14 cellular contexts compared by ENCODE assay signal in genomic region chr10:21990449-21990848, GRCh38. TPM values are rescaled to one million over a fixed set of nuclear protein-coding genes. Genes with fewer than 3 reads are reported as not detected.
DNase-seq lines count a peak whose midpoint lies in the region; ATAC-seq and TF ChIP-seq lines count a peak whose summit lies in the region.
"Had no signal": no experiment of that assay in that cellular context is flagged by ENCODE, and none has a peak within 500 bp of the region (broad histone marks: within the 10 kb centered on the region; RNA-seq: fewer than 3 reads in every experiment).

No MANE protein-coding gene starts in this region.

- peaks cover 12% of the 10 kb centered on the region for H3K4me1 Mint-ChIP-seq in T-helper 17 cell
- H3K4me1 Mint-ChIP-seq in memory B cell = peaks cover 7% of the 10 kb centered on the region
- peaks cover 20 to 27% of the 10 kb centered on the region in 2 donors for H3K4me1 Mint-ChIP-seq in natural killer cell treated with Interleukin-12 subunit alpha and Interleukin-12 subunit beta and Interleukin-15 and Interleukin-18, amount 100 ng/mL, for 72 hours (ENCODE audit: low read depth in 2 of 2)

- no peaks in the 10 kb centered on the region for H3K9me2 ChIP-seq in Loucy (replicated peaks; ENCODE audit: low read depth, low read length)

- H3K4me2 ChIP-seq in Loucy (ENCODE audit: low read depth, low read length, poor library complexity, severe bottlenecking) = peak overlapping the region; percentile 32
- H3K4me2 ChIP-seq: BLaER1 had no signal

- peak overlapping the region; percentile 29 for H3K27ac Mint-ChIP-seq in T-helper 17 cell
- H3K27ac Mint-ChIP-seq in memory B cell = peak overlapping the region; percentile 9
- no peak overlapping the region for H3K27ac Mint-ChIP-seq in natural killer cell treated with Interleukin-12 subunit alpha and Interleukin-12 subunit beta and Interleukin-15 and Interleukin-18, amount 100 ng/mL, for 72 hours

- no peak for ATAC-seq in T-helper 17 cell
- no peak for ATAC-seq in memory B cell (ENCODE audit: low read depth)
- no peak for ATAC-seq in natural killer cell treated with Interleukin-12 subunit alpha and Interleukin-12 subunit beta and Interleukin-15 and Interleukin-18, amount 100 ng/mL, for 72 hours
- no peak for ATAC-seq in GM21737 (IDR thresholded peaks at IDR 0.05; ENCODE audit: unreplicated experiment)

- peaks cover 30% of the 10 kb centered on the region for H4K20me1 ChIP-seq in Loucy (ENCODE audit: insufficient read depth, low read length, poor library complexity, severe bottlenecking)

- no peaks in the 10 kb centered on the region for H3F3A ChIP-seq in Loucy (ENCODE audit: low read depth)

- H3K9me3 Mint-ChIP-seq in memory B cell = no peaks in the 10 kb centered on the region
- no peaks in the 10 kb centered on the region for H3K9me3 Mint-ChIP-seq in natural killer cell treated with Interleukin-12 subunit alpha and Interleukin-12 subunit beta and Interleukin-15 and Interleukin-18, amount 100 ng/mL, for 72 hours

- TF ChIP-seq CTCF in Loucy (conservative IDR thresholded peaks at IDR 0.05; ENCODE audit: low read length) = no peak

- peak; percentile 46 for DNase-seq in DMS 273 (lab: John Stamatoyannopoulos, UW; ENCODE audit: unreplicated experiment)
- no peak for DNase-seq in DMS 273 treated with DMSO at 0.1 percent for 48 hours (lab: John Stamatoyannopoulos, UW)
- no peak for DNase-seq in T-helper 17 cell
- no peak for DNase-seq in memory B cell (ENCODE audit: low spot score in 2 of 2)
- DNase-seq in natural killer cell treated with Interleukin-12 subunit alpha and Interleukin-12 subunit beta and Interleukin-15 and Interleukin-18, amount 100 ng/mL, for 72 hours (ENCODE audit: low spot score) = no peak
- no peak for DNase-seq in occipital lobe (lab: John Stamatoyannopoulos, UW)
- DNase-seq: AML-193; Caco-2; CD8-positive, alpha-beta memory T cell; DMS79 had no signal

- peaks cover 98% of the 10 kb centered on the region for H3K79me2 ChIP-seq in Loucy (ENCODE audit: insufficient read depth, low read length)

- no peaks in the 10 kb centered on the region for H3K27me3 ChIP-seq in Loucy (ENCODE audit: insufficient read depth, low read length, poor library complexity, severe bottlenecking)
- H3K27me3 ChIP-seq: BLaER1 had no signal

- H3K36me3 ChIP-seq in Loucy (ENCODE audit: insufficient read depth, low read length) = no peaks in the 10 kb centered on the region
- H3K36me3 ChIP-seq: BLaER1, HAP-1 had no signal

- peaks cover under 1% of the 10 kb centered on the region for H3K36me3 Mint-ChIP-seq in T-helper 17 cell (ENCODE audit: low read depth)
- peaks cover 3% of the 10 kb centered on the region for H3K36me3 Mint-ChIP-seq in memory B cell
- H3K36me3 Mint-ChIP-seq in natural killer cell treated with Interleukin-12 subunit alpha and Interleukin-12 subunit beta and Interleukin-15 and Interleukin-18, amount 100 ng/mL, for 72 hours = no peaks in the 10 kb centered on the region

- H3K27me3 Mint-ChIP-seq in T-helper 17 cell = no peaks in the 10 kb centered on the region
- H3K27me3 Mint-ChIP-seq in memory B cell = no peaks in the 10 kb centered on the region
- H3K27me3 Mint-ChIP-seq in natural killer cell treated with Interleukin-12 subunit alpha and Interleukin-12 subunit beta and Interleukin-15 and Interleukin-18, amount 100 ng/mL, for 72 hours = no peaks in the 10 kb centered on the region
- H3K27me3 Mint-ChIP-seq: CD8-positive, alpha-beta memory T cell had no signal

- H3K9ac ChIP-seq in Loucy (ENCODE audit: low read depth, low read length, poor library complexity, severe bottlenecking) = no peak overlapping the region
- H3K9ac ChIP-seq: BLaER1 had no signal

- H3K4me1 ChIP-seq in Loucy (ENCODE audit: insufficient read depth, low read length, poor library complexity, severe bottlenecking) = peaks cover 17% of the 10 kb centered on the region
- H3K4me1 ChIP-seq: BLaER1, HAP-1 had no signal

- H2AFZ ChIP-seq in Loucy (ENCODE audit: low read length) = no peak overlapping the region

- no peak overlapping the region for H3K4me3 ChIP-seq in Loucy (ENCODE audit: low read length, poor library complexity, severe bottlenecking)
- H3K4me3 ChIP-seq: BLaER1, HAP-1 had no signal

- H3K9me3 ChIP-seq in Loucy (ENCODE audit: insufficient read depth, low read depth, low read length) (no peaks in the 10 kb centered on the region), T-helper 17 cell (ENCODE audit: control insufficient read depth, low read length, poor library complexity, severe bottlenecking) (no peaks in the 10 kb centered on the region)
- H3K9me3 ChIP-seq: Caco-2, HAP-1 had no signal

- H3K4me3 Mint-ChIP-seq in T-helper 17 cell (no peak overlapping the region), memory B cell (no peak overlapping the region)
- H3K4me3 Mint-ChIP-seq in natural killer cell treated with Interleukin-12 subunit alpha and Interleukin-12 subunit beta and Interleukin-15 and Interleukin-18, amount 100 ng/mL, for 72 hours = no peak overlapping the region
- H3K4me3 Mint-ChIP-seq: CD8-positive, alpha-beta memory T cell had no signal

RNA-seq across cellular contexts. Expression of gene DNAJC1, which starts 13.1 kb away (rescaled TPM):
- total RNA-seq in T-helper 17 cell (10 to 100 TPM; 20.9 to 25.1 TPM), occipital lobe (27.3 TPM)
- 10 to 100 TPM; 37.8 to 53.5 TPM for total RNA-seq in natural killer cell treated with Interleukin-12 subunit alpha and Interleukin-12 subunit beta and Interleukin-15 and Interleukin-18, amount 100 ng/mL, for 72 hours

Comparison
In these comparisons a context has a peak if more than half of its experiments do, and no peak if none do; other contexts are left out.
1. H3K27ac Mint-ChIP-seq: peak in T-helper 17 cell (single experiment) and memory B cell (single experiment); none in natural killer cell treated with Interleukin-12 subunit alpha and Interleukin-12 subunit beta and Interleukin-15 and Interleukin-18, amount 100 ng/mL, for 72 hours (0 of 2).